15 cellular contexts compared by ENCODE assay signal in the genomic region with DNA sequence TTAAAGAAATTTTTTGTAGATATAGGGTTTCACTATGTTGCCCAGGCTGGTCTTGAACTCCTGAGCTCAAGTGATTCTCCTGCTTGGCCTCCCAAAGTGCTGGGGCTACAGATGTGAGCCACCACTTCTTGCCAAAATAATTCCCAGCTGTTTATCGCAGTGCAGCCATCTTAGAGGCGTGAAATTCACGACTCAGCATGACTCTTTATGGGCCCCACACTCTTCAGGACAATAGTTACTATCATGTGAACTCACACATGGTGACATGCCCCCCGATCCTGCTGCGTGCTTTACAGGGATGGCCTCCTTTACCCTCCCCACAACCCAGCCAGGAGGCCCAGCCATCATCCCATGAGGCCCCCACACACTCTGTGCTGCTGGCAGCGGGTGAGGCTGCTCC. TPM values are rescaled to one million over a fixed set of nuclear protein-coding genes. Genes with fewer than 3 reads are reported as not detected.
DNase-seq lines count a peak whose midpoint lies in the region; ATAC-seq and TF ChIP-seq lines count a peak whose summit lies in the region.
"Had no signal": no experiment of that assay in that cellular context is flagged by ENCODE, and none has a peak within 500 bp of the region (broad histone marks: within the 10 kb centered on the region; RNA-seq: fewer than 3 reads in every experiment).

No MANE protein-coding gene starts in this region.

- H3K27ac Mint-ChIP-seq in activated CD4-positive, alpha-beta T cell treated with anti-CD3 and anti-CD28 coated beads for 36 hours = peak overlapping the region; percentile 28
- H3K27ac Mint-ChIP-seq in activated CD4-positive, alpha-beta T cell treated with anti-CD3 and anti-CD28 coated beads, Interleukin-2, amount 10 ng/mL, durations not matched to agents 24 days and 14 days = no peak overlapping the region
- H3K27ac Mint-ChIP-seq in T-helper 17 cell (peak overlapping the region; percentile 54), nephron progenitor cell (peak overlapping the region; percentile 73)

- H3K4me3 ChIP-seq in thyroid gland (replicated peaks in 1 of 3) = no peak overlapping the region
- H3K4me3 ChIP-seq: transverse colon had no signal

- ATAC-seq in activated CD4-positive, alpha-beta T cell treated with anti-CD3 and anti-CD28 coated beads for 36 hours = no peak
- no peak for ATAC-seq in T-helper 17 cell

- peaks cover 50% of the 10 kb centered on the region for H3K36me3 Mint-ChIP-seq in activated CD4-positive, alpha-beta T cell treated with anti-CD3 and anti-CD28 coated beads for 36 hours (ENCODE audit: low read depth)
- H3K36me3 Mint-ChIP-seq in activated CD4-positive, alpha-beta T cell treated with anti-CD3 and anti-CD28 coated beads, Interleukin-2, amount 10 ng/mL, durations not matched to agents 24 days and 14 days (ENCODE audit: low read depth) = peaks cover 53% of the 10 kb centered on the region
- H3K36me3 Mint-ChIP-seq in T-helper 17 cell (ENCODE audit: low read depth) (peaks cover 10% of the 10 kb centered on the region), nephron progenitor cell (ENCODE audit: low read depth) (peaks cover 44% of the 10 kb centered on the region)

- no peaks in the 10 kb centered on the region for H3K27me3 ChIP-seq in thyroid gland
- H3K27me3 ChIP-seq: transverse colon had no signal

- H3K36me3 ChIP-seq in thyroid gland = peaks cover 23 to 47% of the 10 kb centered on the region in 2 donors

- intact Hi-C loops in activated CD4-positive, alpha-beta T cell treated with anti-CD3 and anti-CD28 coated beads for 36 hours (cut with DNase I, micrococcal nuclease) = loop anchor here in 1 of 2 experiments (5.0 to 10.0 kb wide), 2 partner anchors 63 to 156 kb away; no protein-coding TSS in a partner anchor
- intact Hi-C loops in activated CD4-positive, alpha-beta T cell treated with anti-CD3 and anti-CD28 coated beads, Interleukin-2, amount 10 ng/mL, durations not matched to agents 24 days and 14 days (cut with micrococcal nuclease) = loop anchor here (10.0 kb wide), 1 partner anchor 164 kb away; a partner anchor contains a TSS
- intact Hi-C loops in thyroid gland (cut with DNase I) = loop anchor here (10.0 kb wide), 1 partner anchor 646 kb away; no protein-coding TSS in a partner anchor

- no peaks in the 10 kb centered on the region for H3K9me3 ChIP-seq in T-helper 17 cell (ENCODE audit: control insufficient read depth, low read length, poor library complexity, severe bottlenecking)
- no peaks in the 10 kb centered on the region for H3K9me3 ChIP-seq in thyroid gland
- H3K9me3 ChIP-seq: transverse colon had no signal

- CTCF ChIA-PET in activated CD4-positive, alpha-beta T cell treated with anti-CD3 and anti-CD28 coated beads for 36 hours (lab: Charles Lee) = interaction anchor here (1.0 kb wide), 1 partner anchor 22 kb away, joined by 3 read pairs; no protein-coding TSS in a partner anchor

- POLR2A ChIA-PET in activated CD4-positive, alpha-beta T cell treated with anti-CD3 and anti-CD28 coated beads for 36 hours (lab: Charles Lee) = no interaction called here

- WGBS in thyroid gland, 2 donors = 89 to 93% methylated on average over 6 of the region's 6 CpGs

- no peak overlapping the region for H3K27ac ChIP-seq in thyroid gland
- H3K27ac ChIP-seq: 22Rv1, transverse colon had no signal

- no peak for TF ChIP-seq POLR2A in thyroid gland (IDR thresholded peaks at IDR 0.05)

- no peaks in the 10 kb centered on the region for H3K27me3 Mint-ChIP-seq in activated CD4-positive, alpha-beta T cell treated with anti-CD3 and anti-CD28 coated beads for 36 hours
- no peaks in the 10 kb centered on the region for H3K27me3 Mint-ChIP-seq in activated CD4-positive, alpha-beta T cell treated with anti-CD3 and anti-CD28 coated beads, Interleukin-2, amount 10 ng/mL, durations not matched to agents 24 days and 14 days
- H3K27me3 Mint-ChIP-seq in T-helper 17 cell = no peaks in the 10 kb centered on the region
- no peaks in the 10 kb centered on the region for H3K27me3 Mint-ChIP-seq in nephron progenitor cell (ENCODE audit: low read depth, poor library complexity)

- no peak overlapping the region for H3K4me3 Mint-ChIP-seq in activated CD4-positive, alpha-beta T cell treated with anti-CD3 and anti-CD28 coated beads for 36 hours
- no peak overlapping the region for H3K4me3 Mint-ChIP-seq in activated CD4-positive, alpha-beta T cell treated with anti-CD3 and anti-CD28 coated beads, Interleukin-2, amount 10 ng/mL, durations not matched to agents 24 days and 14 days
- H3K4me3 Mint-ChIP-seq in T-helper 17 cell (peak overlapping the region; percentile 36), nephron progenitor cell (no peak overlapping the region)

- H3K9me3 Mint-ChIP-seq in activated CD4-positive, alpha-beta T cell treated with anti-CD3 and anti-CD28 coated beads for 36 hours (ENCODE audit: low read depth) = no peaks in the 10 kb centered on the region
- no peaks in the 10 kb centered on the region for H3K9me3 Mint-ChIP-seq in activated CD4-positive, alpha-beta T cell treated with anti-CD3 and anti-CD28 coated beads, Interleukin-2, amount 10 ng/mL, durations not matched to agents 24 days and 14 days
- H3K9me3 Mint-ChIP-seq in nephron progenitor cell = no peaks in the 10 kb centered on the region

- no peak for DNase-seq in activated CD4-positive, alpha-beta T cell treated with anti-CD3 and anti-CD28 coated beads for 36 hours
- no peak for DNase-seq in activated CD4-positive, alpha-beta T cell treated with anti-CD3 and anti-CD28 coated beads, Interleukin-2, amount 10 ng/mL, durations not matched to agents 24 days and 14 days
- DNase-seq in T-helper 17 cell (no peak), nephron progenitor cell (no peak), SHP77 treated with DMSO at 0.1 percent for 48 hours (lab: John Stamatoyannopoulos, UW) (no peak), thyroid gland (no peak)
- DNase-seq: aorta; C1 segment of cervical spinal cord; DMS53; NCI-H2081; NCI-H510A; stimulated activated CD4-positive, alpha-beta T cell treated with anti-CD3 and anti-CD28 coated beads, Interleukin-12 subunit alpha, Interleukin-12 subunit beta, amount 100 ng/mL, for 4 hours; stimulated activated naive CD4-positive, alpha-beta T cell; transverse colon had no signal

- peaks cover 18 to 19% of the 10 kb centered on the region in 2 donors for H3K4me1 ChIP-seq in thyroid gland

- TF ChIP-seq CTCF in nephron progenitor cell (IDR thresholded peaks at IDR 0.05) = no peak
- no peak for TF ChIP-seq CTCF in thyroid gland (IDR thresholded peaks at IDR 0.05)

- H3K4me1 Mint-ChIP-seq in activated CD4-positive, alpha-beta T cell treated with anti-CD3 and anti-CD28 coated beads for 36 hours = peaks cover 33% of the 10 kb centered on the region
- peaks cover 18% of the 10 kb centered on the region for H3K4me1 Mint-ChIP-seq in activated CD4-positive, alpha-beta T cell treated with anti-CD3 and anti-CD28 coated beads, Interleukin-2, amount 10 ng/mL, durations not matched to agents 24 days and 14 days
- peaks cover 29% of the 10 kb centered on the region for H3K4me1 Mint-ChIP-seq in T-helper 17 cell
- H3K4me1 Mint-ChIP-seq in nephron progenitor cell = peaks cover 40% of the 10 kb centered on the region

RNA-seq across cellular contexts. Expression of a gene that starts 4.6 kb away (rescaled TPM):
- total RNA-seq in activated CD4-positive, alpha-beta T cell treated with anti-CD3 and anti-CD28 coated beads for 36 hours = 10 to 100 TPM; 11.3 to 14.6 TPM
- 15.3 and 22.4 TPM in 2 replicates for total RNA-seq in activated CD4-positive, alpha-beta T cell treated with anti-CD3 and anti-CD28 coated beads, Interleukin-2, amount 10 ng/mL, durations not matched to agents 24 days and 14 days
- 10 to 100 TPM; 40.1 to 43.2 TPM for total RNA-seq in T-helper 17 cell
- total RNA-seq in thyroid gland = 10 to 100 TPM in 3 of 4 donors, 1 to 10 TPM in 1; 8.2 to 28.2 (median 17.8) TPM

RNA-seq across cellular contexts. Expression of a gene that starts 12.2 kb away (rescaled TPM):
- not detected for total RNA-seq in activated CD4-positive, alpha-beta T cell treated with anti-CD3 and anti-CD28 coated beads for 36 hours
- not detected in 2 replicates for total RNA-seq in activated CD4-positive, alpha-beta T cell treated with anti-CD3 and anti-CD28 coated beads, Interleukin-2, amount 10 ng/mL, durations not matched to agents 24 days and 14 days
- total RNA-seq in T-helper 17 cell = not detected
- not detected for total RNA-seq in thyroid gland
- total RNA-seq: aorta had no signal

RNA-seq across cellular contexts. Expression of a gene that starts 16.3 kb away (rescaled TPM):
- total RNA-seq in activated CD4-positive, alpha-beta T cell treated with anti-CD3 and anti-CD28 coated beads for 36 hours = 10 to 100 TPM; 13.1 to 14.8 TPM
- 65.9 and 70.2 TPM in 2 replicates for total RNA-seq in activated CD4-positive, alpha-beta T cell treated with anti-CD3 and anti-CD28 coated beads, Interleukin-2, amount 10 ng/mL, durations not matched to agents 24 days and 14 days
- total RNA-seq in T-helper 17 cell (10 to 100 TPM in 1 of 2 donors, 1 to 10 TPM in 1; 6.7 to 15.4 TPM), thyroid gland (10 to 100 TPM; 11.7 to 29.9 (median 23.4) TPM)
